24 cellular contexts compared by ENCODE assay signal in the genomic region with DNA sequence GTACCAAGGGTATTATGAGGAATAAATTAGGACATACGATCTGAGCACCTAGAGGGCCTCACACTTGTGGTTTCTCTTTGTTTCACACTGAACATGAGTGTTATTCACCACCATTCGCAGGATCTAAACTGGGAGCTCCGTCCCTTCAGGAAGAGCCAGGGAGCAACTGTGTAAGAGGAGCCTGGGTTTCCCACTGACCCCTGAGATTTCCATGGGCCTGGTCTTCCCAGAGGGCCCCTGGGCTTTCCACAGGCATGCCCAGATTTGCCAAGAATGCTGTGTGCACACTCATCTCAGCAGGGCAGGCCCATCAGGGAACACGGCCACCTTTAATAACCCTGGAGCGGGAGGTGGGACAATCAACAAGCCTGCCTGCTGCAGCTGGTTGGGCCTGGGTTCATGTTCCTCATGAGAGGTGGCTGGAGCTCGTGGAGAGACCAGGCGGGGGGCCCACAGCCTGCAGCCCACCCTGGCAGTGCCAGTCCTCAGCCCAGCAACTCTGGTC.
A peak's percentile ranks its signal among the peaks of the same experiment; 100 is the strongest.
DNase-seq lines count a peak whose midpoint lies in the region; TF ChIP-seq lines count a peak whose summit lies in the region.
"Had no signal": no experiment of that assay in that cellular context is flagged by ENCODE, and none has a peak within 500 bp of the region (broad histone marks: within the 10 kb centered on the region; RNA-seq: fewer than 3 reads in every experiment).

No MANE protein-coding gene starts in this region.

- no peaks in the 10 kb centered on the region for H3K4me1 ChIP-seq in spleen
- H3K4me1 ChIP-seq: heart right ventricle had no signal

- DNase-seq in DMS 273 (lab: John Stamatoyannopoulos, UW; ENCODE audit: unreplicated experiment) (peak; percentile 22), DMS 273 treated with DMSO at 0.1 percent for 48 hours (lab: John Stamatoyannopoulos, UW) (no peak), NCI-H2171 (lab: John Stamatoyannopoulos, UW) (peak; percentile 17), epithelial cell of esophagus (ENCODE audit: low read depth) (peak; percentile 89), spleen (peak; percentile 53), activated gamma-delta T cell treated with Interleukin-2 at 50 U/mL for 16 hours (no peak), NCI-H774 (lab: John Stamatoyannopoulos, UW) (no peak), cardiac septum (ENCODE audit: low spot score) (no peak)
- DNase-seq: activated CD4-positive, alpha-beta T cell treated with anti-CD3 and anti-CD28 coated beads, Interleukin-2, amount 50 U/mL, for 4 hours; activated naive CD4-positive, alpha-beta T cell treated with Interleukin-2 at 50 U/mL for 16 hours; activated T-cell treated with anti-CD3 and anti-CD28 coated beads, Interleukin-2, amount 50 U/mL, for 72 hours; foreskin melanocyte; heart right ventricle; IMR-90; mucosa of descending colon; NCI-H1436 treated with DMSO at 0.1 percent for 48 hours; NCI-H524; NK-92 treated with Interleukin-12 subunit alpha and Interleukin-12 subunit beta, amount 100 ng/mL, for 24 hours; PC-3; substantia nigra; T-helper 17 cell had no signal

- no peak overlapping the region for H3K27ac ChIP-seq in spleen
- H3K27ac ChIP-seq: 22Rv1, esophagus muscularis mucosa, heart right ventricle had no signal

- TF ChIP-seq CTCF in epithelial cell of esophagus (IDR thresholded peaks at IDR 0.05; ENCODE audit: insufficient read depth, low read depth, low read length, missing control alignments) (no peak), spleen (IDR thresholded peaks at IDR 0.05 in 8 of 11, conservative IDR thresholded peaks at IDR 0.05 in 3 of 11) (no peak)

- no peak for TF ChIP-seq POLR2A in spleen (IDR thresholded peaks at IDR 0.05)

- peaks cover 0 to 21% (median 4%) of the 10 kb centered on the region in 8 donors for H3K9me3 ChIP-seq in spleen
- H3K9me3 ChIP-seq: esophagus muscularis mucosa, heart right ventricle had no signal

- intact Hi-C loops in spleen (cut with DNase I; ENCODE audit: low total_unique reads) (no loop called here), cardiac septum (cut with DNase I) (no loop called here)

- WGBS in spleen, 5 donors = 67 to 80% (median 72%) methylated on average over 6 to 7 of the region's 7 CpGs

- H3K27me3 ChIP-seq in spleen (replicated peaks in 1 of 7) = no peaks in the 10 kb centered on the region
- H3K27me3 ChIP-seq: esophagus muscularis mucosa, heart right ventricle had no signal

- H3K36me3 ChIP-seq in spleen = no peaks in the 10 kb centered on the region
- H3K36me3 ChIP-seq: esophagus muscularis mucosa, heart right ventricle had no signal

- H3K4me3 ChIP-seq in epithelial cell of esophagus (ENCODE audit: low read length) (no peak overlapping the region), spleen (no peak overlapping the region)
- H3K4me3 ChIP-seq: esophagus muscularis mucosa, heart right ventricle, lung, mucosa of descending colon had no signal

Comparison
In these comparisons a context has a peak if more than half of its experiments do, and no peak if none do; other contexts are left out.
1. DNase-seq: peak in DMS 273 (single experiment), NCI-H2171 (single experiment), epithelial cell of esophagus (single experiment) and spleen (single experiment); none in DMS 273 treated with DMSO at 0.1 percent for 48 hours (single experiment), activated gamma-delta T cell treated with Interleukin-2 at 50 U/mL for 16 hours (single experiment), NCI-H774 (single experiment) and cardiac septum (single experiment).